Comparison of ENCODE assay signal across 19 cellular contexts in the genomic region with DNA sequence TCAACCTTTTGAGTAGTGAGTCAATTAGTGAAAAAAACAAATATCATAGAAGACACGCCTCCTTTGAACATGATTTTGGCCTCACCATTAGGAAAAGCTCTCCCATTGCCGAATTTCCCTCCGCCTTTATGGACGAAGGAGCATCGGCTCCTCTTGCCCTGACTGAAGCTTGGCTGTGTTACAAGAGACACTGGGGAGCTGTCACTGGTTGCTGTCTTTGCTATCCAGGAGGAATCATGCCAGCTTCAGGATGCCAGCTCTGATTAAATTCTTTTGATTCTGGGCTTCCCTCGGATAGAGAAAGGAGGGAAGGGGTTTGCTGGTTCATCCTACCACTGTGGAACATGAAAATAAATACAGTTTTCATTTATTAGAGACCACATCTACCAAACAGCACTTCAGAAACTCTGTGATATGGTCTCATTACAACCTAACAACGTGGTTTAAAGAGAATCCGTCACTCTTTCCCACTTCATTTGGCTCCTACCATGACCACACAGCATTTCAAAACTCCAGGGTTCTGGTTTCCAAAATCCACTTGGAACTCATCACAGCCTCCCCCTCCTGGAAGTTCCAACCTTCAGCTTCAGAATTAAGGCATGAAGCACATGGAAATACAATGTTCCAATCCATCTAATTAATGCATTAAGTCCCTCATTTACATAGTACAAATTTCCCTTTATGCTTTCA.
"Had no signal": no experiment of that assay in that cellular context is flagged by ENCODE, and none has a peak within 500 bp of the region (broad histone marks: within the 10 kb centered on the region; RNA-seq: fewer than 3 reads in every experiment).

No MANE protein-coding gene starts in this region.

- H3K36me3 Mint-ChIP-seq: memory B cell had no signal

- H3K4me3 ChIP-seq: adrenal gland, body of pancreas, heart right ventricle, left lung, pancreas, skin epidermis, stomach, uterus had no signal

- H3K4me1 ChIP-seq: adrenal gland, body of pancreas, foreskin keratinocyte, heart right ventricle, left lung, pancreas, uterus had no signal

- H3K4me3 Mint-ChIP-seq: central memory CD8-positive, alpha-beta T cell; endodermal cell; memory B cell; T-helper 2 cell treated with Interferon-gamma antibody and Interleukin-4, amounts not matched to agents 5 μg/mL and 100 μg/mL, for 36 hours had no signal

- ATAC-seq: body of pancreas, esophagus mucosa, foreskin keratinocyte, heart right ventricle, left lung, pancreas had no signal

- H3K27ac Mint-ChIP-seq: endodermal cell; memory B cell; T-helper 2 cell treated with Interferon-gamma antibody and Interleukin-4, amounts not matched to agents 5 μg/mL and 100 μg/mL, for 36 hours had no signal

- H3K4me1 Mint-ChIP-seq: central memory CD8-positive, alpha-beta T cell; memory B cell had no signal

- H3K36me3 ChIP-seq: adrenal gland, heart right ventricle, left lung, pancreas, stomach, uterus had no signal

- H3K9me3 ChIP-seq: adrenal gland, body of pancreas, heart right ventricle, left lung, pancreas, stomach, uterus had no signal

- H3K27me3 ChIP-seq: adrenal gland, body of pancreas, foreskin keratinocyte, heart right ventricle, left lung, pancreas, stomach, uterus had no signal

- DNase-seq: activated CD4-positive, alpha-beta T cell treated with anti-CD3 and anti-CD28 coated beads, Interleukin-2, amount 50 U/mL, for 1 hour; activated naive CD4-positive, alpha-beta T cell treated with anti-CD3 and anti-CD28 coated beads, Interleukin-2, amount 50 U/mL, for 16 hours; adrenal gland; body of pancreas; dermis blood vessel endothelial cell; endodermal cell; foreskin keratinocyte; heart right ventricle; islet precursor cell; left lung; pancreas; retina; stomach; uterus had no signal

- H3K27ac ChIP-seq: adrenal gland, body of pancreas, foreskin keratinocyte, heart right ventricle, left lung, pancreas, skin epidermis, stomach, uterus had no signal

- FAIRE-seq: pancreas had no signal

- H3K27me3 Mint-ChIP-seq: central memory CD8-positive, alpha-beta T cell; memory B cell had no signal

- H3K9me3 Mint-ChIP-seq: central memory CD8-positive, alpha-beta T cell; endodermal cell; memory B cell; T-helper 2 cell treated with Interferon-gamma antibody and Interleukin-4, amounts not matched to agents 5 μg/mL and 100 μg/mL, for 36 hours had no signal
